In genomic region chr17:36722121-36722902, GRCh38 we compare ENCODE assay signal across 8 cellular contexts.
DNase-seq lines count a peak whose midpoint lies in the region; ATAC-seq and TF ChIP-seq lines count a peak whose summit lies in the region.

No MANE protein-coding gene starts in this region.

- DNase-seq in NCI-H82 treated with DMSO at 0.1 percent for 48 hours (lab: John Stamatoyannopoulos, UW; ENCODE audit: unreplicated experiment) (peak; percentile 22), fibroblast of lung (ENCODE audit: low read depth in 2 of 2) (peak; percentile 19 to 63), neural crest cell (ENCODE audit: low read depth, low spot score) (peak; percentile 77), kidney glomerular epithelial cell (lab: John Stamatoyannopoulos, UW) (no peak)
- peak; percentile 82 for DNase-seq in activated T-cell treated with anti-CD3 and anti-CD28 coated beads, Interleukin-2, amount 50 U/mL, for 1 hour

- H3K4me3 Mint-ChIP-seq in neural crest cell = peak overlapping the region; percentile 48

- no peak overlapping the region for H3K27ac ChIP-seq in fibroblast of lung (ENCODE audit: insufficient read depth, low read length)
- no peak overlapping the region for H3K27ac ChIP-seq in stomach smooth muscle (ENCODE audit: low read length)

- no peaks in the 10 kb centered on the region for H3K79me2 ChIP-seq in fibroblast of lung (ENCODE audit: control insufficient read depth, insufficient read depth, low read length)

- H3K4me3 ChIP-seq in fibroblast of lung (replicated peaks in 1 of 4; ENCODE audit: control extremely low read depth in 1 of 4, insufficient read depth in 1 of 4, low read depth in 3 of 4, low read length in 4 of 4) (peak overlapping the region in 3 of 4 experiments; percentile 4 to 46 (median 24)), stomach smooth muscle (ENCODE audit: low read length in 2 of 2) (peak overlapping the region; percentile 57 to 66)

- no peak overlapping the region for H2AFZ ChIP-seq in fibroblast of lung (ENCODE audit: low read length)

- no peaks in the 10 kb centered on the region for H4K20me1 ChIP-seq in fibroblast of lung (ENCODE audit: control insufficient read depth, extremely low read depth, insufficient read depth, low read length)

- H3K27me3 ChIP-seq in fibroblast of lung (ENCODE audit: control insufficient read depth, insufficient read depth, low read length) = peaks cover 8% of the 10 kb centered on the region
- peaks cover 0 to 14% of the 10 kb centered on the region in 2 donors for H3K27me3 ChIP-seq in stomach smooth muscle (ENCODE audit: control insufficient read depth in 1 of 2, insufficient read depth in 2 of 2, low read length in 2 of 2)

- H3K36me3 ChIP-seq in ES-I3 (ENCODE audit: insufficient read depth, low read length) (no peaks in the 10 kb centered on the region), fibroblast of lung (ENCODE audit: control insufficient read depth, insufficient read depth, low read length) (no peaks in the 10 kb centered on the region), stomach smooth muscle (ENCODE audit: control insufficient read depth in 2 of 2, insufficient read depth in 2 of 2, low read length in 2 of 2) (no peaks in the 10 kb centered on the region)

- H3K4me1 ChIP-seq in ES-I3 (ENCODE audit: insufficient read depth, low read length) = peaks cover 8% of the 10 kb centered on the region; the same call in 1 of the 2 replicates
- no peaks in the 10 kb centered on the region for H3K4me1 ChIP-seq in fibroblast of lung (ENCODE audit: control insufficient read depth, extremely low read depth, insufficient read depth, low read length)
- H3K4me1 ChIP-seq in stomach smooth muscle (ENCODE audit: control insufficient read depth, insufficient read depth, low read length) = peaks cover 4% of the 10 kb centered on the region

- peak overlapping the region; percentile 83 for H3K27ac Mint-ChIP-seq in neural crest cell (ENCODE audit: unreplicated experiment)

- peaks cover 12% of the 10 kb centered on the region for H3K4me1 Mint-ChIP-seq in neural crest cell

- TF ChIP-seq CTCF in fibroblast of lung (conservative IDR thresholded peaks at IDR 0.05 in 1 of 2, IDR thresholded peaks at IDR 0.05 in 1 of 2; ENCODE audit: low read depth in 1 of 2, low read length in 2 of 2) (no peak), neural crest cell (conservative IDR thresholded peaks at IDR 0.05) (no peak)

- H3K4me2 ChIP-seq in fibroblast of lung (ENCODE audit: extremely low read depth, insufficient read depth, low read length) = peak overlapping the region; percentile 44

- H3K9me3 Mint-ChIP-seq in neural crest cell = no peaks in the 10 kb centered on the region

- H3K27me3 Mint-ChIP-seq in neural crest cell (ENCODE audit: low read depth) = peaks cover 3% of the 10 kb centered on the region

- H3K9me3 ChIP-seq in ES-I3 (ENCODE audit: control insufficient read depth, insufficient read depth, low read length) = no peaks in the 10 kb centered on the region
- H3K9me3 ChIP-seq in fibroblast of lung (ENCODE audit: control insufficient read depth, insufficient read depth, low read depth, low read length) = no peaks in the 10 kb centered on the region
- no peaks in the 10 kb centered on the region for H3K9me3 ChIP-seq in stomach smooth muscle (ENCODE audit: control insufficient read depth in 2 of 2, low read length in 2 of 2)

- H3K9ac ChIP-seq in ES-I3 (ENCODE audit: low read depth, low read length) = peak overlapping the region; percentile 43; the same call in 1 of the 2 replicates
- no peak overlapping the region for H3K9ac ChIP-seq in fibroblast of lung (ENCODE audit: insufficient read depth, low read length)
- H3K9ac ChIP-seq in stomach smooth muscle (ENCODE audit: low read length in 2 of 2) = peak overlapping the region; percentile 47

- peak; percentile 71 for ATAC-seq in HG02885 (IDR thresholded peaks at IDR 0.05; ENCODE audit: poor library complexity, unreplicated experiment)

- H3K36me3 Mint-ChIP-seq in neural crest cell (ENCODE audit: low read depth) = no peaks in the 10 kb centered on the region
